ENCODE assay signal across 8 cellular contexts in genomic region chr15:70141376-70142071, GRCh38. TPM values are rescaled to one million over a fixed set of nuclear protein-coding genes. Genes with fewer than 3 reads are reported as not detected.
DNase-seq lines count a peak whose midpoint lies in the region; ATAC-seq and TF ChIP-seq lines count a peak whose summit lies in the region.

No MANE protein-coding gene starts in this region.

- no peaks in the 10 kb centered on the region for H3K9me3 ChIP-seq in HEK293 (ENCODE audit: control insufficient read depth, insufficient read depth, low read depth, low read length)
- H3K9me3 ChIP-seq in adipocyte (ENCODE audit: control insufficient read depth, low read length) = no peaks in the 10 kb centered on the region
- H3K9me3 ChIP-seq in adrenal gland (replicated peaks in 1 of 3) = no peaks in the 10 kb centered on the region

- H3K27me3 ChIP-seq in adipocyte (replicated peaks; ENCODE audit: control insufficient read depth, insufficient read depth, low read length) = peaks cover 39% of the 10 kb centered on the region
- no peaks in the 10 kb centered on the region for H3K27me3 ChIP-seq in adrenal gland

- peak overlapping the region; percentile 30; the same call in 1 of the 2 replicates for H3K27ac ChIP-seq in HEK293 (ENCODE audit: extremely low read depth, low read depth, low read length)
- peak overlapping the region in 1 of 5 donors; percentile 62 for H3K27ac ChIP-seq in adrenal gland

- CTCF ChIA-PET in HEK293 (lab: Yijun Ruan, JAX) = interaction anchor here (1.7 kb wide), 1 partner anchor 73 kb away, joined by 4 read pairs; no protein-coding TSS in a partner anchor

- DNase-seq in AG10803 (ENCODE audit: low read depth) (no peak), adipocyte (ENCODE audit: low read depth) (no peak), NCI-H2029 treated with DMSO at 0.1 percent for 48 hours (lab: John Stamatoyannopoulos, UW) (no peak), adrenal gland (no peak), OCI-M2 (lab: John Stamatoyannopoulos, UW; ENCODE audit: unreplicated experiment) (no peak)
- no peak for DNase-seq in naive thymus-derived CD8-positive, alpha-beta T cell

- peak overlapping the region in 7 of 10 donors; percentile 36 to 84 (median 72) for H3K27ac Mint-ChIP-seq in naive thymus-derived CD8-positive, alpha-beta T cell

- H3K27me3 Mint-ChIP-seq in naive thymus-derived CD8-positive, alpha-beta T cell = peaks cover 2 to 26% (median 6%) of the 10 kb centered on the region in 5 donors

- H3K36me3 ChIP-seq in HEK293 (ENCODE audit: control insufficient read depth in 2 of 2, insufficient read depth in 1 of 2, low read length in 2 of 2) (no peaks in the 10 kb centered on the region), adipocyte (ENCODE audit: control insufficient read depth, insufficient read depth, low read length, severe bottlenecking) (no peaks in the 10 kb centered on the region), adrenal gland (replicated peaks in 1 of 2) (no peaks in the 10 kb centered on the region)

- H3K4me1 ChIP-seq in HEK293 (ENCODE audit: control insufficient read depth, insufficient read depth, low read length) = peaks cover 16% of the 10 kb centered on the region
- peaks cover 25% of the 10 kb centered on the region for H3K4me1 ChIP-seq in adipocyte (ENCODE audit: control insufficient read depth, insufficient read depth, low read length)
- H3K4me1 ChIP-seq in adrenal gland (replicated peaks in 1 of 2) = peaks cover 0 to 25% of the 10 kb centered on the region in 2 donors

- TF ChIP-seq POLR2A in adrenal gland (IDR thresholded peaks at IDR 0.05) = no peak

- intact Hi-C loops in adrenal gland (cut with DNase I) = no loop called here

- ATAC-seq in naive thymus-derived CD8-positive, alpha-beta T cell = no peak
- no peak for ATAC-seq in GM21360 (IDR thresholded peaks at IDR 0.05; ENCODE audit: unreplicated experiment)

- WGBS in adrenal gland, 4 donors = 90 to 95% (median 94%) methylated on average over 10 of the region's 10 CpGs

- POLR2A ChIA-PET in HEK293 (lab: Yijun Ruan, JAX) = interaction anchor here (1.5 to 2.0 kb wide), 2 partner anchors 10 to 55 kb away, joined by 3 to 5 read pairs; no protein-coding TSS in a partner anchor
- POLR2A ChIA-PET in naive thymus-derived CD8-positive, alpha-beta T cell (lab: Charles Lee) = no interaction called here

- no peaks in the 10 kb centered on the region for H3K9me3 Mint-ChIP-seq in naive thymus-derived CD8-positive, alpha-beta T cell

- H3K4me3 ChIP-seq in AG10803 (ENCODE audit: low read length) = peak overlapping the region; percentile 22
- H3K4me3 ChIP-seq in HEK293 (ENCODE audit: low read depth, low read length) = no peak overlapping the region
- H3K4me3 ChIP-seq in adipocyte (ENCODE audit: low read length) = peak overlapping the region; percentile 47
- H3K4me3 ChIP-seq in adrenal gland = peak overlapping the region in 1 of 4 donors; percentile 24

- peak overlapping the region; percentile 33 to 72 (median 66) for H3K4me3 Mint-ChIP-seq in naive thymus-derived CD8-positive, alpha-beta T cell

- TF ChIP-seq CTCF in AG10803 (conservative IDR thresholded peaks at IDR 0.05; ENCODE audit: low read length) = no peak
- TF ChIP-seq CTCF in HEK293 (tag by site-specific recombination; IDR thresholded peaks at IDR 0.05) = no peak
- TF ChIP-seq CTCF in adrenal gland (IDR thresholded peaks at IDR 0.05) = no peak

- H3K4me1 Mint-ChIP-seq in naive thymus-derived CD8-positive, alpha-beta T cell = peaks cover 17 to 34% (median 26%) of the 10 kb centered on the region in 4 donors

- H3K9ac ChIP-seq in adipocyte (ENCODE audit: low read length) = peak overlapping the region; percentile 36

- H3K36me3 Mint-ChIP-seq in naive thymus-derived CD8-positive, alpha-beta T cell = no peaks in the 10 kb centered on the region

TF ChIP-seq in HEK293, 187 proteins besides CTCF, POLR2A, EP300 and RAD21:
- TF ChIP-seq ZNF664 (tag by site-specific recombination; IDR thresholded peaks at IDR 0.05) (no peak), EGR2 (tag by site-specific recombination; IDR thresholded peaks at IDR 0.05; ENCODE audit: low read depth) (0 out of 2 replicates have a peak, but pooled peaks have one; percentile 1), ZFHX2 (tag by site-specific recombination; conservative IDR thresholded peaks at IDR 0.05) (0 out of 2 replicates have a peak, but pooled peaks have one; percentile 22)

RNA-seq across cellular contexts. Expression of gene TLE3, which starts 43.8 kb away (rescaled TPM):
- 100 to 1,000 TPM; 123 to 135 TPM for total RNA-seq in naive thymus-derived CD8-positive, alpha-beta T cell
- 10 to 100 TPM in 2 of 3 donors, 1 to 10 TPM in 1; 9.9 to 32.6 (median 13.6) TPM for polyA plus RNA-seq in naive thymus-derived CD8-positive, alpha-beta T cell
- total RNA-seq in adrenal gland = 10 to 100 TPM in 7 of 8 donors, 1 to 10 TPM in 1; 6.5 to 73.3 (median 40.4) TPM
- 10 to 100 TPM in 2 of 3 donors, 1 to 10 TPM in 1; 5.5 to 24.9 (median 10.9) TPM for polyA plus RNA-seq in adrenal gland
